14 cellular contexts compared by ENCODE assay signal in genomic region chr3:45480218-45480617, GRCh38.
DNase-seq lines count a peak whose midpoint lies in the region; ATAC-seq and TF ChIP-seq lines count a peak whose summit lies in the region.
"Had no signal": no experiment of that assay in that cellular context is flagged by ENCODE, and none has a peak within 500 bp of the region (broad histone marks: within the 10 kb centered on the region; RNA-seq: fewer than 3 reads in every experiment).

No MANE protein-coding gene starts in this region.

- no peaks in the 10 kb centered on the region for H3K79me2 ChIP-seq in ACC112 (ENCODE audit: control insufficient read depth, insufficient read depth, low read length, unreplicated experiment)

- peaks cover 8% of the 10 kb centered on the region for H3K9me3 Mint-ChIP-seq in activated T-cell treated with anti-CD3 and anti-CD28 coated beads, Interleukin-2, amount 50 U/mL, for 4 hours

- no peak overlapping the region for H2AFZ ChIP-seq in ACC112 (ENCODE audit: low read length, unreplicated experiment)

- WGBS in liver = 22% methylated on average over 2 of the region's 2 CpGs

- no peak overlapping the region for H3K9ac ChIP-seq in liver (ENCODE audit: low read depth in 1 of 2, low read length in 2 of 2)

- H3K27me3 Mint-ChIP-seq in activated T-cell treated with anti-CD3 and anti-CD28 coated beads, Interleukin-2, amount 50 U/mL, for 4 hours (ENCODE audit: low read depth) = no peaks in the 10 kb centered on the region
- H3K27me3 Mint-ChIP-seq: activated CD4-positive, alpha-beta T cell treated with anti-CD3 and anti-CD28 coated beads, Interleukin-2, amount 10 ng/mL, durations not matched to agents 7 days and 5 days had no signal

- H3K4me1 Mint-ChIP-seq in activated T-cell treated with anti-CD3 and anti-CD28 coated beads, Interleukin-2, amount 50 U/mL, for 4 hours (ENCODE audit: low read depth) = no peaks in the 10 kb centered on the region

- peak; percentile 35 for DNase-seq in HuH-7.5 (ENCODE audit: low spot score)
- DNase-seq in astrocyte of the hippocampus (ENCODE audit: low read depth, low spot score) = peak; percentile 33
- DNase-seq in NK-92 (lab: John Stamatoyannopoulos, UW; ENCODE audit: unreplicated experiment) = no peak
- DNase-seq in NCI-H82 treated with DMSO at 0.1 percent for 48 hours (lab: John Stamatoyannopoulos, UW; ENCODE audit: unreplicated experiment) = no peak
- no peak for DNase-seq in activated T-cell treated with anti-CD3 and anti-CD28 coated beads, Interleukin-2, amount 50 U/mL, for 4 hours
- no peak for DNase-seq in activated effector memory CD4-positive, alpha-beta T cell treated with Interleukin-2 at 50 U/mL for 16 hours
- DNase-seq: activated CD4-positive, alpha-beta T cell treated with anti-CD3 and anti-CD28 coated beads, Interleukin-2, amount 10 ng/mL, durations not matched to agents 7 days and 5 days; DMS 273 treated with DMSO at 0.1 percent for 48 hours; effector CD4-positive, alpha-beta T cell; NCI-H2171; T-helper 1 cell had no signal

- H3K9me3 ChIP-seq in liver (ENCODE audit: control insufficient read depth in 4 of 4, low read length in 3 of 4) = peaks cover 0 to 5% (median 1%) of the 10 kb centered on the region in 4 donors
- H3K9me3 ChIP-seq: thoracic aorta had no signal

- peaks cover 16% of the 10 kb centered on the region; the same call in 1 of the 2 replicates for H3K36me3 ChIP-seq in ACC112 (ENCODE audit: insufficient read depth, low read length)
- H3K36me3 ChIP-seq in liver (ENCODE audit: control insufficient read depth in 4 of 4, insufficient read depth in 3 of 4, low read depth in 1 of 4, low read length in 3 of 4) = peaks cover 0 to 12% (median 5%) of the 10 kb centered on the region in 4 donors

- H3K4me3 ChIP-seq in ACC112 (ENCODE audit: low read depth, low read length) (no peak overlapping the region), liver (ENCODE audit: low read depth in 1 of 3, low read length in 3 of 3) (no peak overlapping the region)
- H3K4me3 ChIP-seq: thoracic aorta had no signal

- no peak overlapping the region for H3K4me3 Mint-ChIP-seq in activated T-cell treated with anti-CD3 and anti-CD28 coated beads, Interleukin-2, amount 50 U/mL, for 4 hours
- H3K4me3 Mint-ChIP-seq: activated CD4-positive, alpha-beta T cell treated with anti-CD3 and anti-CD28 coated beads, Interleukin-2, amount 10 ng/mL, durations not matched to agents 7 days and 5 days had no signal

- no peak for ATAC-seq in activated T-cell treated with anti-CD3 and anti-CD28 coated beads, Interleukin-2, amount 50 U/mL, for 4 hours

- H3K4me1 ChIP-seq in ACC112 (ENCODE audit: control insufficient read depth, insufficient read depth, low read length, unreplicated experiment) (peaks cover 30% of the 10 kb centered on the region), liver (ENCODE audit: control insufficient read depth in 4 of 4, insufficient read depth in 4 of 4, low read length in 3 of 4) (peaks cover 2 to 10% (median 3%) of the 10 kb centered on the region in 4 donors)

- H3K27me3 ChIP-seq in ACC112 (ENCODE audit: insufficient read depth, low read length) = no peaks in the 10 kb centered on the region
- H3K27me3 ChIP-seq in liver (ENCODE audit: control insufficient read depth in 4 of 4, insufficient read depth in 4 of 4, low read length in 3 of 4) = no peaks in the 10 kb centered on the region

- TF ChIP-seq CTCF in liver (IDR thresholded peaks at IDR 0.05; ENCODE audit: low read depth, low read length, missing input control) = no peak

- peak in 1 of 2 donors; percentile 18 for TF ChIP-seq RAD21 in liver (IDR thresholded peaks at IDR 0.05)

- peaks cover 47% of the 10 kb centered on the region for H3K36me3 Mint-ChIP-seq in activated T-cell treated with anti-CD3 and anti-CD28 coated beads, Interleukin-2, amount 50 U/mL, for 4 hours (ENCODE audit: insufficient read depth)

- H3K27ac ChIP-seq in ACC112 (ENCODE audit: low read depth, low read length) = peak overlapping the region; percentile 37
- H3K27ac ChIP-seq in liver (ENCODE audit: low read depth in 1 of 2, low read length in 2 of 2) = peak overlapping the region in 1 of 2 donors; percentile 15
- H3K27ac ChIP-seq: thoracic aorta had no signal

TF ChIP-seq in liver, 16 proteins besides CTCF, POLR2A, EP300 and RAD21:
- TF ChIP-seq YY1 (IDR thresholded peaks at IDR 0.05) (peak; percentile 44), SP1 (IDR thresholded peaks at IDR 0.05) (peak; percentile 53), TAF1 (conservative IDR thresholded peaks at IDR 0.05) (no peak), GABPA (IDR thresholded peaks at IDR 0.05 in 1 of 2, conservative IDR thresholded peaks at IDR 0.05 in 1 of 2) (peak in 1 of 2 donors; percentile 16), MAX (IDR thresholded peaks at IDR 0.05) (peak; percentile 33), REST (IDR thresholded peaks at IDR 0.05) (peak; percentile 18), ATF3 (IDR thresholded peaks at IDR 0.05) (no peak), EGR1 (IDR thresholded peaks at IDR 0.05; ENCODE audit: low read depth in 2 of 2) (peak in 1 of 2 donors; percentile 70), NR2F2 (IDR thresholded peaks at IDR 0.05) (no peak), FOXA1 (IDR thresholded peaks at IDR 0.05) (no peak), JUND (IDR thresholded peaks at IDR 0.05) (peak in 1 of 2 donors; percentile 71), HNF4A (conservative IDR thresholded peaks at IDR 0.05) (peak; percentile 82 to 96), HNF4G (IDR thresholded peaks at IDR 0.05) (no peak), ZBTB33 (IDR thresholded peaks at IDR 0.05) (peak; percentile 45), FOXA2 (IDR thresholded peaks at IDR 0.05) (no peak), RXRA (IDR thresholded peaks at IDR 0.05) (peak; percentile 17 to 71)

Comparison
In these comparisons a context has a peak if more than half of its experiments do, and no peak if none do; other contexts are left out.
1. DNase-seq: peak in HuH-7.5 (single experiment) and astrocyte of the hippocampus (single experiment); none in NK-92 (single experiment), NCI-H82 treated with DMSO at 0.1 percent for 48 hours (single experiment), activated T-cell treated with anti-CD3 and anti-CD28 coated beads, Interleukin-2, amount 50 U/mL, for 4 hours (single experiment) and activated effector memory CD4-positive, alpha-beta T cell treated with Interleukin-2 at 50 U/mL for 16 hours (single experiment).